Comparison of ENCODE assay signal across 18 cellular contexts in the genomic region with DNA sequence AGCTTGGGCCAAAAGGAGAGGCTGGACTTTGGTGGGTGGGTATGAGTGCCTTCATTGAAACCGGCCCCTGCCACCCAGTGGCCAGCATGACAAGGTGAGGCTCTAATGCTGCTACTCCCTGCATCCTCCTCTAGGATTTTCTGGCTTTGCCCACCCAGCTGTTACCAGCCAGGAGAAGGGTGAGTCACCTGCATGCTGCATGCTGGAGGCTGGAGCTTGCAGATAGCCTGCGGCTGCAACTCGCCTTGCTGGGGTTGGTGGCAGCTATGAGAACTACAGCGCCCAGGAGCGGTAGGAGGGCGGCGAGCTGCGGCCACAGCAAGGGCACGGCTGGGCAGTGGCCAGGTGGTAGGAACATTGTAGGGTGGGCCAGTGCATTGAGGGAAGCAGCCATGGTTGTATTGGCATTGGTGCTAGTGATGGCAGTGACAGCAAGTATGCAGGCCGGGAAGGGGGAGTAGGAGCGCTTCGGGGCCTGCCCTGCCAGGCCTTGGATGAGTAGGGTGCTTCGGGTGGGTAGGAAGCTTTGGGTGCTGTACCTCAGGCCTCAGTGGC.
DNase-seq lines count a peak whose midpoint lies in the region; ATAC-seq and TF ChIP-seq lines count a peak whose summit lies in the region.
"Had no signal": no experiment of that assay in that cellular context is flagged by ENCODE, and none has a peak within 500 bp of the region (broad histone marks: within the 10 kb centered on the region; RNA-seq: fewer than 3 reads in every experiment).

No MANE protein-coding gene starts in this region.

- ATAC-seq in upper lobe of right lung (peak; percentile 10), GM18861 (IDR thresholded peaks at IDR 0.05; ENCODE audit: unreplicated experiment) (no peak)

- peak; percentile 28 for DNase-seq in ELR (ENCODE audit: low read depth)
- peak; percentile 62 for DNase-seq in HT1080 (ENCODE audit: low read depth)
- peak; percentile 57 for DNase-seq in endodermal cell
- DNase-seq in upper lobe of right lung, result no peak
- DNase-seq in coronary artery (ENCODE audit: low spot score), result no peak
- no peak for DNase-seq in NCI-H2227 (lab: John Stamatoyannopoulos, UW; ENCODE audit: unreplicated experiment)
- DNase-seq: BE2C, DMS53, KG1, NCI-H1105, NCI-H146, NCI-H2029, NCI-H524 treated with DMSO at 0.1 percent for 48 hours, NCI-H82, SHP77, SW 1271 had no signal

- no peak overlapping the region for H3K4me3 Mint-ChIP-seq in endodermal cell

- H3K27ac Mint-ChIP-seq in endodermal cell, result no peak overlapping the region

- no peak overlapping the region for H3K9ac ChIP-seq in endodermal cell (ENCODE audit: extremely low read depth, low read length, poor library complexity, severe bottlenecking)

- peaks cover 12% of the 10 kb centered on the region for H3K9me3 Mint-ChIP-seq in endodermal cell

- no peaks in the 10 kb centered on the region for H3K9me3 ChIP-seq in endodermal cell (ENCODE audit: control insufficient read depth, low read length)
- no peaks in the 10 kb centered on the region for H3K9me3 ChIP-seq in upper lobe of right lung
- H3K9me3 ChIP-seq: BE2C had no signal

- no peaks in the 10 kb centered on the region for H3K4me1 Mint-ChIP-seq in endodermal cell

- H3K27ac ChIP-seq in endodermal cell (ENCODE audit: low read depth, low read length) (no peak overlapping the region), upper lobe of right lung (no peak overlapping the region), coronary artery (no peak overlapping the region)
- H3K27ac ChIP-seq: SK-N-MC had no signal

- WGBS in endodermal cell (ENCODE audit: insufficient coverage in 1 of 2, insufficient read length in 1 of 2), 2 experiments, result 92 to 98% methylated on average over 7 to 13 of the region's 13 CpGs

- H3K36me3 Mint-ChIP-seq in endodermal cell (ENCODE audit: low read depth), result no peaks in the 10 kb centered on the region

- TF ChIP-seq CTCF in endodermal cell (conservative IDR thresholded peaks at IDR 0.05) (peak; percentile 26), upper lobe of right lung (IDR thresholded peaks at IDR 0.05) (no peak), coronary artery (IDR thresholded peaks at IDR 0.05) (no peak)

- H3K27me3 Mint-ChIP-seq in endodermal cell (ENCODE audit: insufficient read depth), result no peaks in the 10 kb centered on the region

- H3K4me1 ChIP-seq in endodermal cell (ENCODE audit: control insufficient read depth, insufficient read depth, low read length) (no peaks in the 10 kb centered on the region), upper lobe of right lung (no peaks in the 10 kb centered on the region)
- H3K4me1 ChIP-seq: BE2C had no signal

- H3K27me3 ChIP-seq in endodermal cell (ENCODE audit: control insufficient read depth, insufficient read depth, low read length, poor library complexity, severe bottlenecking) (no peaks in the 10 kb centered on the region), upper lobe of right lung (no peaks in the 10 kb centered on the region)
- H3K27me3 ChIP-seq: BE2C had no signal

- H3K4me3 ChIP-seq in endodermal cell (ENCODE audit: low read length) (no peak overlapping the region), upper lobe of right lung (no peak overlapping the region), coronary artery (no peak overlapping the region)
- H3K4me3 ChIP-seq: SK-N-MC had no signal

- H3K36me3 ChIP-seq in endodermal cell (ENCODE audit: control insufficient read depth, insufficient read depth, low read length) (no peaks in the 10 kb centered on the region), upper lobe of right lung (no peaks in the 10 kb centered on the region)
- H3K36me3 ChIP-seq: BE2C had no signal

- intact Hi-C loops in upper lobe of right lung (cut with DNase I), result no loop called here

Comparison
In these comparisons a context has a peak if more than half of its experiments do, and no peak if none do; other contexts are left out.
1. DNase-seq: peak in ELR (single experiment), HT1080 (single experiment) and endodermal cell (single experiment); none in upper lobe of right lung (single experiment), coronary artery (single experiment) and NCI-H2227 (single experiment).